ENCODE assay signal across 9 cellular contexts in the genomic region with DNA sequence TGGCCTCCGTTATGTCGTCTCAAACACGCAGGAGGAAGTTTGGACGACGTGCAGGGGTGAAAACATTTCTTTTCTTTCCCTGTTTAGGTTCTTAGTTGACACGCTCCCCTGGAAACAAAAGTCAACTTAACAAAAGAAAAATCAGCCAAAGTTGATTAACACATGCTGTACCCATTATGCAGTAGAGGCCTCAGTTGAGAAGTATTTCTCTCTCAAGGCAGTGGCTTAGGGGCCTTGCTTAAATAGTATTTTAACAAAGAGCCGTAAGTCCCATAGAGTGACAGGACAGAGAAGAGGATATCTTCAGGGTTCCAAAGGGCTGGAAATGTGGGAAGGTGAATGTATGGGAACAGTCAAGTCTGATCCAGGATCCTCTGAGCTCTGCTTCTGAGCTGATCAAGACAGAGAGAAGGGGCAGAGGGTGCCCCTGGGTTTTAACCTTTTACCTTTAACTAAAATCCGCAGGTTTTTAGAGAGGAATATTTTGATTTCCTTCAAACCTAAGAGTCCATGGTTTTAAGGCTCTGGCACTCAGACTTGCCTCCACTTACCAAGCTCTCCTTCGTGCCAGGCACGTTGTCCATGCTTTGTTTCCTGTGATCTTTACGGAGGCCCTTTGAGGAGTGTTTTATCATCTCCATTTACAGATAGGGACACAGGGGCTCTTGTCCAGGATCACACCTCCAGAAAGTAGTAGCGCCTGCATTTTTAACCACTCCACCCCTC. TPM values are rescaled to one million over a fixed set of nuclear protein-coding genes. Genes with fewer than 3 reads are reported as not detected.
DNase-seq lines count a peak whose midpoint lies in the region; TF ChIP-seq lines count a peak whose summit lies in the region.
"Had no signal": no experiment of that assay in that cellular context is flagged by ENCODE, and none has a peak within 500 bp of the region (broad histone marks: within the 10 kb centered on the region; RNA-seq: fewer than 3 reads in every experiment).

No MANE protein-coding gene starts in this region.

- H3K9me3 Mint-ChIP-seq in Caco-2 (ENCODE audit: unreplicated experiment), result no peaks in the 10 kb centered on the region
- H3K9me3 Mint-ChIP-seq in progenitor cell of endocrine pancreas (ENCODE audit: low read depth), result no peaks in the 10 kb centered on the region

- H3K27ac Mint-ChIP-seq in Caco-2 (ENCODE audit: unreplicated experiment), result peak overlapping the region; percentile 76
- H3K27ac Mint-ChIP-seq in progenitor cell of endocrine pancreas, result peak overlapping the region; percentile 88

- H3K4me3 ChIP-seq in Caco-2 (ENCODE audit: low read depth, low read length) (no peak overlapping the region; the same call in 1 of the 2 replicates), MM.1S (ENCODE audit: low read length) (no peak overlapping the region; the same call in 1 of the 2 replicates), epithelial cell of proximal tubule (ENCODE audit: low read depth, low read length) (peak overlapping the region; percentile 67)
- H3K4me3 ChIP-seq: SJCRH30 had no signal

- peak overlapping the region; percentile 48 for H3K9ac ChIP-seq in MM.1S (ENCODE audit: low read length)

- POLR2A ChIA-PET in Caco-2 (lab: Charles Lee), result interaction anchor here (1.0 kb wide), 2 partner anchors 15 to 36 kb away, joined by 4 read pairs; partner anchors contain the start of gene RPS14

- peak overlapping the region; percentile 93 for H3K27ac ChIP-seq in MM.1S (ENCODE audit: low read length)
- H3K27ac ChIP-seq: SJCRH30 had no signal

- H3K9me3 ChIP-seq in Caco-2 (no peaks in the 10 kb centered on the region), MM.1S (replicated peaks; ENCODE audit: insufficient read depth, low read length) (no peaks in the 10 kb centered on the region)
- H3K9me3 ChIP-seq: SJCRH30 had no signal

- DNase-seq in Caco-2 (no peak), MM.1S (no peak), epithelial cell of proximal tubule (ENCODE audit: low read depth) (no peak), progenitor cell of endocrine pancreas (ENCODE audit: low spot score, unreplicated experiment) (no peak), activated gamma-delta T cell treated with Interleukin-2 at 50 U/mL for 16 hours (no peak), SK-N-DZ (ENCODE audit: low spot score) (no peak), NCI-H1048 (lab: John Stamatoyannopoulos, UW) (no peak), SIG-M5 (lab: John Stamatoyannopoulos, UW) (no peak)
- DNase-seq: SJCRH30 had no signal

- no peaks in the 10 kb centered on the region for H3K9me2 ChIP-seq in MM.1S (replicated peaks; ENCODE audit: insufficient read depth, low read length)

- CTCF ChIA-PET in Caco-2 (lab: Charles Lee), result no interaction called here

- peak overlapping the region; percentile 48 for H2AFZ ChIP-seq in MM.1S (ENCODE audit: low read length)

- intact Hi-C loops in Caco-2 (cut with micrococcal nuclease; ENCODE audit: unreplicated experiment), result loop anchor here (2.0 kb wide), 1 partner anchor 15 kb away; no protein-coding TSS in a partner anchor

- no peaks in the 10 kb centered on the region for H4K20me1 ChIP-seq in MM.1S (ENCODE audit: insufficient read depth, low read length)

- H3K36me3 Mint-ChIP-seq in Caco-2 (ENCODE audit: insufficient read depth, unreplicated experiment), result peaks cover 6% of the 10 kb centered on the region
- H3K36me3 Mint-ChIP-seq in progenitor cell of endocrine pancreas (ENCODE audit: insufficient read depth), result no peaks in the 10 kb centered on the region

- H3K4me3 Mint-ChIP-seq in Caco-2 (ENCODE audit: unreplicated experiment) (peak overlapping the region; percentile 72), progenitor cell of endocrine pancreas (ENCODE audit: low read depth) (no peak overlapping the region)

- H3F3A ChIP-seq in MM.1S (ENCODE audit: insufficient read depth, low read length), result peaks cover 21% of the 10 kb centered on the region

- peaks cover 6% of the 10 kb centered on the region for H3K4me1 ChIP-seq in Caco-2
- H3K4me1 ChIP-seq in MM.1S (ENCODE audit: low read length), result peaks cover 20% of the 10 kb centered on the region
- H3K4me1 ChIP-seq: SJCRH30 had no signal

- TF ChIP-seq CTCF in Caco-2 (IDR thresholded peaks at IDR 0.05; ENCODE audit: insufficient read depth in 1 of 2, low read depth in 1 of 2, low read length in 1 of 2, severe bottlenecking in 1 of 2, unreplicated experiment in 1 of 2) (no peak), MM.1S (IDR thresholded peaks at IDR 0.05; ENCODE audit: low read length) (no peak), epithelial cell of proximal tubule (conservative IDR thresholded peaks at IDR 0.05; ENCODE audit: low read depth, low read length) (no peak), progenitor cell of endocrine pancreas (IDR thresholded peaks at IDR 0.05; ENCODE audit: unreplicated experiment) (no peak)

- peak overlapping the region; percentile 34 for H3K4me2 ChIP-seq in MM.1S (ENCODE audit: low read depth, low read length)

- BruUV-seq in Caco-2 (replicated peaks; lab: Mats Ljungman, UMichigan), result no TSS peak

- H3K4me1 Mint-ChIP-seq in Caco-2 (ENCODE audit: low read depth, unreplicated experiment), result peaks cover 7% of the 10 kb centered on the region
- H3K4me1 Mint-ChIP-seq in progenitor cell of endocrine pancreas (ENCODE audit: low read depth), result peaks cover 21% of the 10 kb centered on the region

- H3K27me3 ChIP-seq in Caco-2 (replicated peaks; ENCODE audit: control insufficient read depth, insufficient read depth, low read length), result no peaks in the 10 kb centered on the region
- H3K27me3 ChIP-seq in MM.1S (replicated peaks; ENCODE audit: insufficient read depth, low read length), result no peaks in the 10 kb centered on the region

- H3K36me3 ChIP-seq in Caco-2 (ENCODE audit: control insufficient read depth, insufficient read depth, low read length) (no peaks in the 10 kb centered on the region), MM.1S (replicated peaks; ENCODE audit: insufficient read depth, low read length) (no peaks in the 10 kb centered on the region; the same call in 1 of the 2 replicates)
- H3K36me3 ChIP-seq: SJCRH30 had no signal

- no peaks in the 10 kb centered on the region for H3K27me3 Mint-ChIP-seq in Caco-2 (ENCODE audit: insufficient read depth, unreplicated experiment)
- H3K27me3 Mint-ChIP-seq in progenitor cell of endocrine pancreas, result no peaks in the 10 kb centered on the region

- H3K79me2 ChIP-seq in MM.1S (ENCODE audit: low read length), result peaks cover 43% of the 10 kb centered on the region

RNA-seq across cellular contexts. Expression of gene CD74, which starts 0.6 kb away (rescaled TPM):
- 49.6 and 59.3 TPM in 2 replicates for total RNA-seq in Caco-2 (2022)
- total RNA-seq in epithelial cell of proximal tubule, result 31.2 and 54.4 TPM in 2 replicates
- 41.3 and 45.8 TPM in 2 replicates for total RNA-seq in progenitor cell of endocrine pancreas
- polyA plus RNA-seq in SK-N-DZ (2014; cell fraction: cytosol; rRNA removed), result 28.0 and 54.1 TPM in 2 replicates
- polyA plus RNA-seq in SK-N-DZ (2014; cell fraction: nucleus; rRNA removed), result 6.8 and 10.0 TPM in 2 replicates

RNA-seq across cellular contexts. Expression of gene RPS14, which starts 36.2 kb away (rescaled TPM):
- 2,300 and 2,382 TPM in 2 replicates for total RNA-seq in Caco-2 (2022)
- total RNA-seq in epithelial cell of proximal tubule, result 2,963 and 3,646 TPM in 2 replicates
- total RNA-seq in progenitor cell of endocrine pancreas, result 1,941 and 2,072 TPM in 2 replicates
- 5,679 and 6,004 TPM in 2 replicates for polyA plus RNA-seq in SK-N-DZ (2014; cell fraction: cytosol; rRNA removed)
- 3,074 and 3,420 TPM in 2 replicates for polyA plus RNA-seq in SK-N-DZ (2014; cell fraction: nucleus; rRNA removed)

RNA-seq across cellular contexts. Expression of gene TCOF1, which starts 55.8 kb away (rescaled TPM):
- total RNA-seq in Caco-2 (2022) (112 and 123 TPM in 2 replicates), epithelial cell of proximal tubule (44.3 and 79.9 TPM in 2 replicates), progenitor cell of endocrine pancreas (58.9 and 66.7 TPM in 2 replicates)
- 39.6 and 55.9 TPM in 2 replicates for polyA plus RNA-seq in SK-N-DZ (2014; cell fraction: cytosol; rRNA removed)
- 39.1 and 55.0 TPM in 2 replicates for polyA plus RNA-seq in SK-N-DZ (2014; cell fraction: nucleus; rRNA removed)
